ENCODE assay signal across 1 cellular context in genomic region chr1:187924252-187924651, GRCh38.
TF ChIP-seq lines count a peak whose summit lies in the region.

No MANE protein-coding gene starts in this region.

TF ChIP-seq in HepG2, 621 proteins besides CTCF, POLR2A, EP300 and RAD21:
- no peak for TF ChIP-seq SATB2 (CRISPR knock-in tag; IDR thresholded peaks at IDR 0.05)
- no peak for TF ChIP-seq SMAD1 (CRISPR knock-in tag; IDR thresholded peaks at IDR 0.05; ENCODE audit: borderline replicate concordance, low read depth)
- TF ChIP-seq CENPBD1 (CRISPR knock-in tag; IDR thresholded peaks at IDR 0.05; ENCODE audit: borderline replicate concordance, low read depth): no peak
- TF ChIP-seq ZBTB14 (CRISPR knock-in tag; IDR thresholded peaks at IDR 0.05): no peak
- TF ChIP-seq RBM22 (optimal IDR thresholded peaks at IDR 0.05; ENCODE audit: low read length): no peak
- TF ChIP-seq PAF1 (CRISPR knock-in tag; IDR thresholded peaks at IDR 0.05): no peak
- no peak for TF ChIP-seq ZKSCAN5 (CRISPR knock-in tag; IDR thresholded peaks at IDR 0.05)
- no peak for TF ChIP-seq ZNF460 (CRISPR knock-in tag; IDR thresholded peaks at IDR 0.05; ENCODE audit: borderline replicate concordance)
- no peak for TF ChIP-seq ZC3H13 (CRISPR knock-in tag; IDR thresholded peaks at IDR 0.05)
- no peak for TF ChIP-seq ATRX (CRISPR knock-in tag; IDR thresholded peaks at IDR 0.05; ENCODE audit: borderline replicate concordance)
- TF ChIP-seq ATF7 (IDR thresholded peaks at IDR 0.05): no peak
- TF ChIP-seq ATF7 (CRISPR knock-in tag; IDR thresholded peaks at IDR 0.05): no peak
- TF ChIP-seq HOXA7 (CRISPR knock-in tag; IDR thresholded peaks at IDR 0.05): no peak
- TF ChIP-seq ZC3H4 (CRISPR knock-in tag; IDR thresholded peaks at IDR 0.05; ENCODE audit: borderline replicate concordance): no peak
- TF ChIP-seq NFIC (IDR thresholded peaks at IDR 0.05; ENCODE audit: low read length): no peak
- no peak for TF ChIP-seq ZNF354B (CRISPR knock-in tag; IDR thresholded peaks at IDR 0.05)
- no peak for TF ChIP-seq MATR3 (CRISPR knock-in tag; IDR thresholded peaks at IDR 0.05)
- no peak for TF ChIP-seq U2AF2 (IDR thresholded peaks at IDR 0.05; ENCODE audit: low read depth, low read length)
